Comparison of ENCODE assay signal across 26 cellular contexts in the genomic region with DNA sequence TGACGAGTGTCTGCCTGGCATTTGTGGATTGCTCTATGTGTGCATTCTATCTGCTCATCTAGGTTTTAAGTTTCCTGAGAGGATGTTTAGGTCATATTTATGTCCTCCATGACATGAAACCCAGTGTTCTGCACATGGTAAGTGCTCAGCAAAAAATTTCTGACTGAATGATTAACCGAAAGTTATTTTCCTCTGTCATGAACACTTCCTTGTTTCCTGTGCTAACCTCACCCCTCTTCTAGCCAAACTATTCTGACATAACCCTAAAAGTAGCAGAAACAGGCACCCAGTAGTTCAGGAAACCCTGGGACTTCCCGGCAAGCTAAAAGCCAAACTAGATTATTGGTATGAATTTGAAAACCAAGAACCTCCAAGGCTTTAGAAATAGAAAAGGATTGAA.
DNase-seq lines count a peak whose midpoint lies in the region; ATAC-seq lines count a peak whose summit lies in the region.
"Had no signal": no experiment of that assay in that cellular context is flagged by ENCODE, and none has a peak within 500 bp of the region (broad histone marks: within the 10 kb centered on the region; RNA-seq: fewer than 3 reads in every experiment).

No MANE protein-coding gene starts in this region.

- ATAC-seq in GM18870 (IDR thresholded peaks at IDR 0.05; ENCODE audit: unreplicated experiment) = peak; percentile 65
- ATAC-seq in GM21447 (IDR thresholded peaks at IDR 0.05; ENCODE audit: unreplicated experiment) = peak; percentile 77
- peak; percentile 80 for ATAC-seq in HG03378 (IDR thresholded peaks at IDR 0.05; ENCODE audit: unreplicated experiment)
- ATAC-seq: activated CD4-positive, CD25-positive, alpha-beta regulatory T cell treated with anti-CD3 and anti-CD28 coated beads, Interleukin-2, amount 50 U/mL, for 24 hours; HCT116; left colon; mucosa of descending colon; stimulated activated effector memory CD8-positive, alpha-beta T cell treated with anti-CD3 and anti-CD28 coated beads, Interleukin-12 subunit alpha, Interleukin-12 subunit beta, amount 100 ng/mL, for 72 hours had no signal

- DNase-seq in stimulated activated CD4-positive, alpha-beta T cell treated with anti-CD3 and anti-CD28 coated beads, Interleukin-4, amount 100 ng/mL, for 1 hour = no peak
- DNase-seq in NCI-H748 treated with DMSO at 0.1 percent for 48 hours (lab: John Stamatoyannopoulos, UW) (no peak), MG63 (no peak), NCI-H1092 (lab: John Stamatoyannopoulos, UW) (no peak)
- DNase-seq: activated CD4-positive, alpha-beta T cell treated with anti-CD3 and anti-CD28 coated beads, Interleukin-2, amount 50 U/mL, for 48 hours; activated naive CD4-positive, alpha-beta T cell treated with Interleukin-2 at 50 U/mL for 16 hours; caudate nucleus; effector CD8-positive, alpha-beta T cell; immature natural killer cell; left colon; mucosa of descending colon; MV-4-11; NCI-H1436 treated with DMSO at 0.1 percent for 48 hours; NCI-H2081 treated with DMSO at 0.1 percent for 48 hours; NCI-H345; Right ventricle myocardium superior; T-helper 2 cell had no signal

- no peaks in the 10 kb centered on the region for H3K27me3 ChIP-seq in MG63
- H3K27me3 ChIP-seq: BLaER1 treated with 17β-estradiol and CSF1 and Interleukin-3, amounts not matched to agents 10 nM and 100 nM; tibial nerve had no signal

- no peak overlapping the region for H3K4me3 ChIP-seq in MG63
- H3K4me3 ChIP-seq: BLaER1 treated with 17β-estradiol and CSF1 and Interleukin-3, amounts not matched to agents 10 nM and 100 nM; coronary artery; mucosa of descending colon; tibial nerve had no signal

- no peaks in the 10 kb centered on the region for H3K9me3 ChIP-seq in MG63
- H3K9me3 ChIP-seq: BLaER1 treated with 17β-estradiol and CSF1 and Interleukin-3, amounts not matched to agents 10 nM and 100 nM; mucosa of descending colon had no signal

- no peaks in the 10 kb centered on the region for H3K36me3 ChIP-seq in MG63
- H3K36me3 ChIP-seq: BLaER1 treated with 17β-estradiol and CSF1 and Interleukin-3, amounts not matched to agents 10 nM and 100 nM; tibial nerve had no signal
